In the genomic region with DNA sequence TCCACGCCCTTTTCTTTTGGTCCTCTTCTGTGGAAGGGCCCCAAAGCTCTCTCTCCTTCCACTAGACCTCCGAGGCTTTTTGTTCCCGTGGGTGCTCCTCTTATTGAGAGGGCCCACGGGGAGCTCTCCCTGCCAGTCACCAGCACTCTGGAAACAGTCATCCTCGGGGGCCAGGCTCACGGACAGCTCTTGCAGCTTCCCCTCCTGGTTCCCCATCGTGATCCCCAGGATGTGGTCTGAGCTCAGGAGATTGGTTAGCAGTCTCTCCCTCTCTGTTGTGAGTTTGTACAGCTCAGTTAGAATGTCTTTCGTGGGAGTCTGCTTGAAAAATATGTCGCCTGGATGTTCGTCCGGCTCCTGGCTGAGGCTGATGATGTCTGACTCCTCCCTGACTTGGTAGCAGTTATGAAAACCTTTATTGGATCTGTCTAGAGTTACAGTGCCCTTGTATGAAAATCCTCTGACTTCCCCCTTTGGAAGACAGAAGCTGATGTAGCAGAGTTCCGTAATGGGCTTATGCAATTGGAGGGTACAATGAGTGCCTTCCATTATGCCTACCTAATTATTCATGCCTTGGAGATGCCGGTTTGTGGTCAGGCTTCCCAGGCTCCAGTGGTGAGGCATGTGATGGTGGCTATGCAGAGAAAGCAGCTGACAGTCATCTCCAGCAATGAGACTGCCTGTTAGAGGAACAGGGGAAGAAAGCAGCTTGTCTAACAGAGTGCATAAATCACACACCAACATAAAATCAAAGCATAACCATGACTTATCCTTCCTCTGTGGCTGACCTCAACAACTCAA, we compare ENCODE assay signal across 9 cellular contexts. TPM values are rescaled to one million over a fixed set of nuclear protein-coding genes. Genes with fewer than 3 reads are reported as not detected.
DNase-seq lines count a peak whose midpoint lies in the region; ATAC-seq and TF ChIP-seq lines count a peak whose summit lies in the region.
"Had no signal": no experiment of that assay in that cellular context is flagged by ENCODE, and none has a peak within 500 bp of the region (broad histone marks: within the 10 kb centered on the region; RNA-seq: fewer than 3 reads in every experiment).

No MANE protein-coding gene starts in this region.

- CTCF ChIA-PET in activated CD8-positive, alpha-beta memory T cell treated with anti-CD3 and anti-CD28 coated beads, Interleukin-2, amount 10 ng/mL, durations not matched to agents 7 days and 5 days (lab: Charles Lee), result no interaction called here

- no peak overlapping the region for H3K4me3 Mint-ChIP-seq in activated CD8-positive, alpha-beta memory T cell treated with anti-CD3 and anti-CD28 coated beads, Interleukin-2, amount 10 ng/mL, durations not matched to agents 7 days and 5 days

- no peaks in the 10 kb centered on the region for H3K36me3 ChIP-seq in RWPE2 (ENCODE audit: low read depth)

- H3K4me3 ChIP-seq in RWPE2 (ENCODE audit: severe bottlenecking) (no peak overlapping the region), foreskin fibroblast (ENCODE audit: low read depth in 1 of 2, low read length in 2 of 2) (no peak overlapping the region)

- H3K36me3 Mint-ChIP-seq in activated CD8-positive, alpha-beta memory T cell treated with anti-CD3 and anti-CD28 coated beads, Interleukin-2, amount 10 ng/mL, durations not matched to agents 7 days and 5 days, result no peaks in the 10 kb centered on the region

- no peaks in the 10 kb centered on the region for H3K9me3 Mint-ChIP-seq in activated CD8-positive, alpha-beta memory T cell treated with anti-CD3 and anti-CD28 coated beads, Interleukin-2, amount 10 ng/mL, durations not matched to agents 7 days and 5 days (ENCODE audit: low read depth)

- H3K4me1 Mint-ChIP-seq in activated CD8-positive, alpha-beta memory T cell treated with anti-CD3 and anti-CD28 coated beads, Interleukin-2, amount 10 ng/mL, durations not matched to agents 7 days and 5 days, result no peaks in the 10 kb centered on the region

- peaks cover 29% of the 10 kb centered on the region for H3K27me3 Mint-ChIP-seq in activated CD8-positive, alpha-beta memory T cell treated with anti-CD3 and anti-CD28 coated beads, Interleukin-2, amount 10 ng/mL, durations not matched to agents 7 days and 5 days

- no peak overlapping the region for H3K27ac Mint-ChIP-seq in activated CD8-positive, alpha-beta memory T cell treated with anti-CD3 and anti-CD28 coated beads, Interleukin-2, amount 10 ng/mL, durations not matched to agents 7 days and 5 days

- peak; percentile 41; the same call in 1 of the 3 replicates for ATAC-seq in RWPE2 (ENCODE audit: low read depth)
- no peak for ATAC-seq in GM21723 (IDR thresholded peaks at IDR 0.05; ENCODE audit: unreplicated experiment)
- no peak for ATAC-seq in activated CD8-positive, alpha-beta memory T cell treated with anti-CD3 and anti-CD28 coated beads, Interleukin-2, amount 10 ng/mL, durations not matched to agents 7 days and 5 days
- ATAC-seq in esophagus mucosa, result no peak
- ATAC-seq in GM21447 (IDR thresholded peaks at IDR 0.05; ENCODE audit: unreplicated experiment), result no peak

- no peaks in the 10 kb centered on the region for H3K9me3 ChIP-seq in RWPE2 (ENCODE audit: severe bottlenecking)

- DNase-seq in DMS79 (lab: John Stamatoyannopoulos, UW), result peak; percentile 51
- DNase-seq in RWPE2 (ENCODE audit: low spot score), result no peak
- DNase-seq in foreskin fibroblast, result peak; percentile 83 to 93
- peak; percentile 29 for DNase-seq in putamen (ENCODE audit: low spot score)
- DNase-seq in activated CD8-positive, alpha-beta memory T cell treated with anti-CD3 and anti-CD28 coated beads, Interleukin-2, amount 10 ng/mL, durations not matched to agents 7 days and 5 days, result no peak
- DNase-seq: stimulated activated CD8-positive, alpha-beta memory T cell treated with anti-CD3 and anti-CD28 coated beads, Interleukin-4, amount 100 ng/mL, for 48 hours had no signal

- H3K27me3 ChIP-seq in RWPE2 (ENCODE audit: insufficient read depth, poor library complexity, severe bottlenecking), result no peaks in the 10 kb centered on the region

- H3K27ac ChIP-seq in RWPE2 (ENCODE audit: poor library complexity, severe bottlenecking), result no peak overlapping the region

- TF ChIP-seq CTCF in RWPE2 (IDR thresholded peaks at IDR 0.05; ENCODE audit: poor library complexity, severe bottlenecking), result no peak
- no peak for TF ChIP-seq CTCF in foreskin fibroblast (IDR thresholded peaks at IDR 0.05; ENCODE audit: low read depth, low read length)

- peaks cover 4% of the 10 kb centered on the region for H3K4me1 ChIP-seq in RWPE2 (ENCODE audit: insufficient read depth, poor library complexity, severe bottlenecking)

RNA-seq across cellular contexts. Expression of gene FMN1, which starts 39.9 kb away (rescaled TPM):
- not detected for total RNA-seq in activated CD8-positive, alpha-beta memory T cell treated with anti-CD3 and anti-CD28 coated beads, Interleukin-2, amount 10 ng/mL, durations not matched to agents 7 days and 5 days
- total RNA-seq in esophagus mucosa, result 4.6 TPM

Comparison
In these comparisons a context has a peak if more than half of its experiments do, and no peak if none do; other contexts are left out.
1. DNase-seq: peak in DMS79 (single experiment), foreskin fibroblast (2 of 2) and putamen (single experiment); none in RWPE2 (single experiment) and activated CD8-positive, alpha-beta memory T cell treated with anti-CD3 and anti-CD28 coated beads, Interleukin-2, amount 10 ng/mL, durations not matched to agents 7 days and 5 days (single experiment).